ENCODE assay signal across 12 cellular contexts in the genomic region with DNA sequence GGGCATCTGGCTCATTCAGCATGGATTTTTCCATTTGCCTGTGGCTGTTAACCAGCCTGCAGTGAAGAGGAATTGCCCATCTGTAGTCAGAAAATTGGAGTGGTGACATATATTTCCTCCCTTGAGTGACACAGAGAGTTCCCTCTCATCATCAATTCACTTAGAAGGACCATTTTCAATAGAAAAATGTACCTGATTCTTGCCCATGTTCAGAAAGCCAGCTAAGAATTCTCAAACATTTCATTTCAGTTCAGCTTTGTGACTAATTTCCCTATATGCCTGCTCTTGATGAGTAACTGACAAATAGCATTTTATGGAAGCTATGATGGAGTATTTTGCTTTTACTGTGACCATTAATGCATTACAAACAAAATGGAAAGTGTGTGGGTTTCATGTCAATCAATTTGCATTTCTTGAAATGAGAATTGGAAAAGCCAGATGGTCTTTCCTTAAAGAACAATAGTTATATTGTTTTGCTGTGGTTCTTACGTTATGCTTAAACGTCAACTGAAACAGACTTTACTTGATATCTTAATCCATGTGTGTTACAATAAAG.
DNase-seq lines count a peak whose midpoint lies in the region; ATAC-seq, FAIRE-seq and TF ChIP-seq lines count a peak whose summit lies in the region.
"Had no signal": no experiment of that assay in that cellular context is flagged by ENCODE, and none has a peak within 500 bp of the region (broad histone marks: within the 10 kb centered on the region; RNA-seq: fewer than 3 reads in every experiment).

No MANE protein-coding gene starts in this region.

- TF ChIP-seq POLR2A in GM12878 (IDR thresholded peaks at IDR 0.05; ENCODE audit: low read depth, low read length), result no peak

- H3K23ac ChIP-seq in H9 (ENCODE audit: insufficient read length, low read depth, low read length), result no peak overlapping the region

- peak; percentile 53 for DNase-seq in GM12878 (ENCODE audit: low read depth, low spot score)
- no peak for DNase-seq in H9
- no peak for DNase-seq in SW480 (ENCODE audit: low spot score)
- DNase-seq in RKO (ENCODE audit: low spot score), result no peak
- DNase-seq: activated CD8-positive, alpha-beta memory T cell treated with anti-CD3 and anti-CD28 coated beads for 24 hours; Kasumi-1; substantia nigra; SW 1271 had no signal

- H3K4me3 ChIP-seq in GM12878, result no peak overlapping the region

- no peaks in the 10 kb centered on the region for H3K27me3 Mint-ChIP-seq in H9 (ENCODE audit: low read depth)

- no peak overlapping the region for H3K4me3 Mint-ChIP-seq in H9

- peak; percentile 80 for FAIRE-seq in GM12878 (lab: Jason Lieb, UNC)
- FAIRE-seq: keratinocyte had no signal

- no peak for TF ChIP-seq CTCF in GM12878 (IDR thresholded peaks at IDR 0.05 in 2 of 3, conservative IDR thresholded peaks at IDR 0.05 in 1 of 3; ENCODE audit: control insufficient read depth in 2 of 3, extremely low read depth in 1 of 3, insufficient read depth in 1 of 3, low read depth in 3 of 3, low read length in 3 of 3)
- TF ChIP-seq CTCF in H9 (conservative IDR thresholded peaks at IDR 0.05), result no peak

- in situ Hi-C loops in GM12878 (cut with MboI), result no loop called here

- no peaks in the 10 kb centered on the region for H3K79me1 ChIP-seq in H9 (ENCODE audit: insufficient read depth, low read depth, low read length, poor library complexity, severe bottlenecking)

- no peak overlapping the region for H4K5ac ChIP-seq in H9 (ENCODE audit: insufficient read length, low read depth, low read length)

- no TSS peak for BruUV-seq in GM12878 (replicated peaks; lab: Mats Ljungman, UMichigan)

- H4K20me1 ChIP-seq in GM12878 (ENCODE audit: control insufficient read depth, insufficient read depth) (no peaks in the 10 kb centered on the region), H9 (ENCODE audit: control insufficient read depth, insufficient read depth, insufficient read length) (no peaks in the 10 kb centered on the region)

- 0% methylated on average over 2 of the region's 2 CpGs for WGBS in GM12878 (ENCODE audit: insufficient coverage, insufficient replicate concordance, low lambda C conversion rate, missing lambda C conversion rate)
- no CpG with 5 or more reads among the region's 2 CpGs for WGBS in H9 (ENCODE audit: extremely low coverage, insufficient read length, low lambda C conversion rate)

- no peak overlapping the region for H2BK5ac ChIP-seq in H9 (ENCODE audit: insufficient read length, low read length)

- POLR2A ChIA-PET in GM12878 (lab: Charles Lee), result no interaction called here

- H2AK5ac ChIP-seq in H9 (ENCODE audit: insufficient read length, low read length), result no peak overlapping the region

- H3K4me1 ChIP-seq in GM12878 (ENCODE audit: control insufficient read depth, insufficient read depth, low read length) (peaks cover 20% of the 10 kb centered on the region), H9 (ENCODE audit: insufficient read depth, low read length) (no peaks in the 10 kb centered on the region)

- H2AFZ ChIP-seq in GM12878 (ENCODE audit: control insufficient read depth, low read depth, low read length) (no peak overlapping the region; the same call in 1 of the 2 replicates), H9 (ENCODE audit: low read length) (no peak overlapping the region)

- CTCF ChIA-PET in GM12878 (lab: Yijun Ruan, JAX), result interaction anchor here (1.0 to 3.4 kb wide), 8 partner anchors 9 to 1052 kb away, joined by 3 to 12 read pairs (median 3); no protein-coding TSS in a partner anchor

- H3K27ac ChIP-seq in GM12878 (ENCODE audit: control insufficient read depth, insufficient read depth) (peak overlapping the region; percentile 64), H9 (ENCODE audit: insufficient read length, low read depth, low read length) (no peak overlapping the region)

- intact Hi-C loops in GM12878 (cut with micrococcal nuclease; ENCODE audit: unreplicated experiment), result no loop called here

- H2BK20ac ChIP-seq in H9 (ENCODE audit: low read depth, low read length, poor library complexity, severe bottlenecking), result no peak overlapping the region

- H3K23me2 ChIP-seq in H9 (ENCODE audit: insufficient read length, low read depth, low read length, poor library complexity, severe bottlenecking), result no peaks in the 10 kb centered on the region

- no peak overlapping the region for H3K9ac ChIP-seq in GM12878 (ENCODE audit: control insufficient read depth, insufficient read depth, low read length)
- H3K9ac ChIP-seq in H9 (ENCODE audit: extremely low read depth, insufficient read length, low read length), result no peak overlapping the region

- H3K36me3 ChIP-seq in GM12878 (ENCODE audit: control insufficient read depth in 2 of 2, insufficient read depth in 2 of 2, low read length in 1 of 2), result no peaks in the 10 kb centered on the region

- peak; percentile 85 to 87 for TF ChIP-seq EP300 in GM12878 (IDR thresholded peaks at IDR 0.05; ENCODE audit: borderline replicate concordance in 1 of 2, control insufficient read depth in 1 of 2, low read depth in 2 of 2, low read length in 2 of 2)

- no peak overlapping the region for H2BK120ac ChIP-seq in H9 (ENCODE audit: low read depth, low read length, poor library complexity, severe bottlenecking)

- H3K27me3 ChIP-seq in GM12878 (replicated peaks in 1 of 2; ENCODE audit: control insufficient read depth in 2 of 2, insufficient read depth in 2 of 2, low read length in 1 of 2) (no peaks in the 10 kb centered on the region), H9 (ENCODE audit: insufficient read depth, low read length) (no peaks in the 10 kb centered on the region)

- H3K9me3 ChIP-seq in GM12878 (replicated peaks; ENCODE audit: control insufficient read depth, insufficient read depth, low read length), result peaks cover 5% of the 10 kb centered on the region
- no peaks in the 10 kb centered on the region for H3K9me3 ChIP-seq in H9 (ENCODE audit: control insufficient read depth, low read depth, low read length)

- H2BK15ac ChIP-seq in H9 (ENCODE audit: low read depth, low read length), result no peak overlapping the region

- 0 out of 7 replicates have a peak, but pooled peaks cover 0 to 7% (median 0%) of the 10 kb centered on the region in 3 experiments for H3K36me3 Mint-ChIP-seq in H9 (ENCODE audit: insufficient read depth in 1 of 3, low read depth in 3 of 3)

- no peak overlapping the region for H4K91ac ChIP-seq in H9 (ENCODE audit: insufficient read length, low read depth, low read length)

- H3K4me2 ChIP-seq in GM12878 (ENCODE audit: control insufficient read depth, insufficient read depth) (peak overlapping the region; percentile 68), H9 (ENCODE audit: insufficient read depth, insufficient read length, low read length) (no peak overlapping the region)

- H3K79me2 ChIP-seq in GM12878 (ENCODE audit: control insufficient read depth, insufficient read depth, low read length) (no peaks in the 10 kb centered on the region), H9 (ENCODE audit: insufficient read depth, low read length) (no peaks in the 10 kb centered on the region)

- RAD21 ChIA-PET in GM12878 (lab: Charles Lee; ENCODE audit: unreplicated experiment), result interaction anchor here (0.6 to 1.7 kb wide), 5 partner anchors 9 to 1156 kb away, joined by 3 to 7 read pairs (median 3); a partner anchor contains a TSS

- no peak overlapping the region for H3K4ac ChIP-seq in H9 (ENCODE audit: low read depth, low read length)

- H3K9me3 Mint-ChIP-seq in H9, result peaks cover 0 to 7% of the 10 kb centered on the region in 2 experiments; a peak in 3 of 5 replicates

- no peak overlapping the region for H3K56ac ChIP-seq in H9 (ENCODE audit: insufficient read length, low read depth, low read length)

- no peak for TF ChIP-seq RAD21 in GM12878 (IDR thresholded peaks at IDR 0.05; ENCODE audit: insufficient read depth, low read depth, low read length)

- no peak overlapping the region for H3K18ac ChIP-seq in H9 (ENCODE audit: insufficient read length, low read depth, low read length)

- no peaks in the 10 kb centered on the region for H3K4me1 Mint-ChIP-seq in H9

- no peak overlapping the region for H3K27ac Mint-ChIP-seq in H9

- no peak overlapping the region for H3K14ac ChIP-seq in H9 (ENCODE audit: insufficient read depth, low read length)

- SMC1A ChIA-PET in GM12878 (lab: Charles Lee; ENCODE audit: uncharacterized antibody, unreplicated experiment), result interaction anchor here (0.8 to 2.8 kb wide), 5 partner anchors 10 to 1120 kb away, joined by 3 to 11 read pairs (median 4); a partner anchor contains a TSS

- ATAC-seq in GM18870 (IDR thresholded peaks at IDR 0.05; ENCODE audit: unreplicated experiment) (peak; percentile 93), GM21447 (IDR thresholded peaks at IDR 0.05; ENCODE audit: unreplicated experiment) (peak; percentile 80), HG03064 (IDR thresholded peaks at IDR 0.05; ENCODE audit: low read depth, unreplicated experiment) (peak; percentile 81), GM12878 (peak; percentile 86)

- no peak overlapping the region for H3T11ph ChIP-seq in H9 (ENCODE audit: low read length)

- no peak overlapping the region for H4K8ac ChIP-seq in H9 (replicated peaks; ENCODE audit: insufficient read length, low read depth, low read length)

- H2BK12ac ChIP-seq in H9 (ENCODE audit: insufficient read length, low read depth, low read length), result no peak overlapping the region

TF ChIP-seq in GM12878, 131 proteins besides CTCF, POLR2A, EP300 and RAD21 (continues in another document):
- TF ChIP-seq FOS (IDR thresholded peaks at IDR 0.05; ENCODE audit: borderline replicate concordance, extremely low read depth, insufficient read length), result no peak
- 0 out of 2 replicates have a peak, but pooled peaks have one; percentile 47 for TF ChIP-seq ZNF217 (IDR thresholded peaks at IDR 0.05)
- TF ChIP-seq CEBPB (IDR thresholded peaks at IDR 0.05; ENCODE audit: borderline replicate concordance in 1 of 2, low read depth in 2 of 2, low read length in 2 of 2), result 0 out of 4 replicates have a peak, but pooled peaks of 1 of the 2 experiments have one; percentile 27
- peak; percentile 74 for TF ChIP-seq ZBED1 (IDR thresholded peaks at IDR 0.05; ENCODE audit: borderline replicate concordance)
- peak; percentile 88 for TF ChIP-seq RUNX3 (IDR thresholded peaks at IDR 0.05; ENCODE audit: low read length)
- 0 out of 2 replicates have a peak, but pooled peaks have one; percentile 26 for TF ChIP-seq STAT3 (IDR thresholded peaks at IDR 0.05; ENCODE audit: low read depth, low read length)
- TF ChIP-seq HDGF (IDR thresholded peaks at IDR 0.05), result no peak
